In the genomic region with DNA sequence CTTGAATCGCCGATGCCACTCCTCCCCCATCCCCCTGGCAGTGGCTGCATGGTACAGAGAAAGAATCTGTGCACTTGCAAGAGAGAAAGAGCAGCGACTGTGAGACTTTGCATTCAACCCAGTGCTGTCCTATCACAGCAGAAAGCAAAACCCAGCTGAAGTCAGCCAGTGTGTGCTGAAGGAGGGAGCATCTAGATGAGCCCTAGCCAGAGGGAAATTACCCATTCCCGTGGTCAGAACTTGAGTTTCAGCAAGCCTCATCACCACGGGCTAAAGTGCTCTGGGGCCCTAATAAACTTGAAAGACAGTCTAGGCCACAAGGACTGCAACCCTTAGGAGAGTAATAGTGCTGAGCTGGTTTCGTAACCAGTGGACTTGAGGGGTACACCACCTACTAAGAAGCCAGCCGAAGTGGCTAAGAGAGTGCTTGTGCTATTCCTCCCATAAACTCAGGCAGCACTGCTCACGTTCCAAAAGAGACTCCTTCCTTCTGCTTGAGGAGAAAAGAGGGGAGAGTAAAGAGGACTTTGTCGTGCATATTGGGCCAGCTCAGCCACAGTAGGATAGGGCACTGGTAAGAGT, we compare ENCODE assay signal across 17 cellular contexts. TPM values are rescaled to one million over a fixed set of nuclear protein-coding genes. Genes with fewer than 3 reads are reported as not detected.
A peak's percentile ranks its signal among the peaks of the same experiment; 100 is the strongest.
DNase-seq lines count a peak whose midpoint lies in the region; ATAC-seq and TF ChIP-seq lines count a peak whose summit lies in the region.
"Had no signal": no experiment of that assay in that cellular context is flagged by ENCODE, and none has a peak within 500 bp of the region (broad histone marks: within the 10 kb centered on the region; RNA-seq: fewer than 3 reads in every experiment).

No MANE protein-coding gene starts in this region.

- no peaks in the 10 kb centered on the region for H3K4me1 ChIP-seq in upper lobe of right lung

- H3K27ac ChIP-seq in epithelial cell of prostate (peak overlapping the region; percentile 68), upper lobe of right lung (no peak overlapping the region)

- H3K36me3 ChIP-seq in upper lobe of right lung (no peaks in the 10 kb centered on the region), MG63 (no peaks in the 10 kb centered on the region)

- no peaks in the 10 kb centered on the region for H3K27me3 ChIP-seq in upper lobe of right lung
- H3K27me3 ChIP-seq in MG63, result peaks cover 11% of the 10 kb centered on the region

- TF ChIP-seq CTCF in upper lobe of right lung (IDR thresholded peaks at IDR 0.05), result no peak

- H3K4me1 Mint-ChIP-seq in stimulated activated naive CD8-positive, alpha-beta T cell treated with anti-CD3 and anti-CD28 coated beads, Interleukin-15, amount 100 ng/mL, for 72 hours, result peaks cover 11% of the 10 kb centered on the region
- H3K4me1 Mint-ChIP-seq: CD4-positive, alpha-beta memory T cell had no signal

- H3K9me3 ChIP-seq in upper lobe of right lung (no peaks in the 10 kb centered on the region), MG63 (no peaks in the 10 kb centered on the region)

- no peak overlapping the region for H3K4me3 Mint-ChIP-seq in stimulated activated naive CD8-positive, alpha-beta T cell treated with anti-CD3 and anti-CD28 coated beads, Interleukin-15, amount 100 ng/mL, for 72 hours
- H3K4me3 Mint-ChIP-seq: CD4-positive, alpha-beta memory T cell had no signal

- ATAC-seq in stimulated activated naive CD8-positive, alpha-beta T cell treated with anti-CD3 and anti-CD28 coated beads, Interleukin-15, amount 100 ng/mL, for 72 hours, result peak; percentile 28
- ATAC-seq in stimulated activated naive CD8-positive, alpha-beta T cell treated with anti-CD3 and anti-CD28 coated beads, Interleukin-15, Interleukin-2, amounts not matched to agents 100 U/mL and 50 U/mL, for 24 hours, result no peak
- peak; percentile 69 for ATAC-seq in upper lobe of right lung
- no peak for ATAC-seq in GM18517 (IDR thresholded peaks at IDR 0.05; ENCODE audit: unreplicated experiment)
- ATAC-seq: HCT116, HepG2 had no signal

- intact Hi-C loops in upper lobe of right lung (cut with DNase I), result loop anchor here (10.0 kb wide), 1 partner anchor 133 kb away; the partner anchor contains the start of gene ATP2C1

- no peaks in the 10 kb centered on the region for H3K9me3 Mint-ChIP-seq in stimulated activated naive CD8-positive, alpha-beta T cell treated with anti-CD3 and anti-CD28 coated beads, Interleukin-15, amount 100 ng/mL, for 72 hours
- H3K9me3 Mint-ChIP-seq: CD4-positive, alpha-beta memory T cell had no signal

- DNase-seq in stimulated activated naive CD8-positive, alpha-beta T cell treated with anti-CD3 and anti-CD28 coated beads, Interleukin-15, amount 100 ng/mL, for 72 hours, result no peak
- DNase-seq in stimulated activated naive CD8-positive, alpha-beta T cell treated with anti-CD3 and anti-CD28 coated beads, Interleukin-15, Interleukin-2, amounts not matched to agents 100 U/mL and 50 U/mL, for 24 hours, result no peak
- peak; percentile 20 for DNase-seq in NCI-H226
- no peak for DNase-seq in epithelial cell of prostate (ENCODE audit: low read depth, low spot score)
- no peak for DNase-seq in upper lobe of right lung
- DNase-seq in MG63, result no peak
- no peak for DNase-seq in NCI-H1930 (lab: John Stamatoyannopoulos, UW)
- DNase-seq: 8988T; CD4-positive, alpha-beta memory T cell; DMS79 treated with DMSO at 0.1 percent for 48 hours; KG1; NCI-H187; NCI-H69; SW 1271 had no signal

- H3K27ac Mint-ChIP-seq in stimulated activated naive CD8-positive, alpha-beta T cell treated with anti-CD3 and anti-CD28 coated beads, Interleukin-15, amount 100 ng/mL, for 72 hours, result peak overlapping the region in 1 of 2 donors; percentile 20
- H3K27ac Mint-ChIP-seq: CD4-positive, alpha-beta memory T cell had no signal

- H3K4me3 ChIP-seq in upper lobe of right lung (no peak overlapping the region), MG63 (no peak overlapping the region)

- peaks cover 25% of the 10 kb centered on the region for H3K27me3 Mint-ChIP-seq in stimulated activated naive CD8-positive, alpha-beta T cell treated with anti-CD3 and anti-CD28 coated beads, Interleukin-15, amount 100 ng/mL, for 72 hours

RNA-seq across cellular contexts. Expression of gene PIK3R4, which starts 15.2 kb away (rescaled TPM):
- total RNA-seq in upper lobe of right lung, result 32.2 TPM
- total RNA-seq in MG63 (2014; rRNA removed; shearing (Covaris generic); ENCODE audit: low replicate concordance), result 7.3 and 18.3 TPM in 2 replicates

Comparison
In these comparisons a context has a peak if more than half of its experiments do, and no peak if none do; other contexts are left out.
1. ATAC-seq: peak in stimulated activated naive CD8-positive, alpha-beta T cell treated with anti-CD3 and anti-CD28 coated beads, Interleukin-15, amount 100 ng/mL, for 72 hours (single experiment) and upper lobe of right lung (single experiment); none in stimulated activated naive CD8-positive, alpha-beta T cell treated with anti-CD3 and anti-CD28 coated beads, Interleukin-15, Interleukin-2, amounts not matched to agents 100 U/mL and 50 U/mL, for 24 hours (single experiment) and GM18517 (single experiment).